10 cellular contexts compared by ENCODE assay signal in the genomic region with DNA sequence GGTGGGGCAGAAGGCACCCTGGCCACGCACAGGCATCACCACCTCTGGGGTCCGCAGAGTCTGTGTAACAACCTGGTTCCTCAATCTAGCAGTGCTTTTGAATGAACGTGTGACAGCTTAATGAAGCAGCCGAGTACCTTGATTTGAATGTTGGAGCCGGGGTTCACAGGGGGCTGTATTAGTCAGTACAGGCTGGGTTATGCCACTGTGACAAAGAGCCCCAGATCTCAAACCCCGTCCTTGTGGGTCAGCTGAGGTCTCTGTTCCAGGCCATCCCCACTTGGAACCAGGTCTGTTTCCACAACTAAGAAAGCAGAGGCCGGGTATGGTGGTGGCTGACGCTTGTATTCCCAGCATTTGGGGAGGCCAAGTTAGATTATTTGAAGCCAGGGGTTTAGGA. TPM values are rescaled to one million over a fixed set of nuclear protein-coding genes. Genes with fewer than 3 reads are reported as not detected.
"Had no signal": no experiment of that assay in that cellular context is flagged by ENCODE, and none has a peak within 500 bp of the region (broad histone marks: within the 10 kb centered on the region; RNA-seq: fewer than 3 reads in every experiment).

No MANE protein-coding gene starts in this region.

- H2AFZ ChIP-seq: GM23248 had no signal

- H3K4me3 Mint-ChIP-seq: HFFc6, IgD-negative memory B cell had no signal

- H3K27ac ChIP-seq: GM23248 had no signal

- DNase-seq: GM23248, GOT3, H7, HFFc6, KG1 had no signal

- ATAC-seq: HCT116 had no signal

- H3K4me1 ChIP-seq: HAP-1 had no signal

- H3K27ac Mint-ChIP-seq: HFFc6, IgD-negative memory B cell had no signal

- H3K4me3 ChIP-seq: GM23248, HAP-1 had no signal

- H3K9ac ChIP-seq: GM23248 had no signal

- H3K27me3 Mint-ChIP-seq: IgD-negative memory B cell had no signal

- FAIRE-seq: HTR-8/SVneo had no signal

- H3K9me3 ChIP-seq: HAP-1 had no signal

- H3K4me1 Mint-ChIP-seq: IgD-negative memory B cell had no signal

RNA-seq across cellular contexts. Expression of a gene that starts 10.5 kb away (rescaled TPM):
- total RNA-seq: H4 had no signal
- polyA plus RNA-seq: IgD-negative memory B cell had no signal
